8 cellular contexts compared by ENCODE assay signal in the genomic region with DNA sequence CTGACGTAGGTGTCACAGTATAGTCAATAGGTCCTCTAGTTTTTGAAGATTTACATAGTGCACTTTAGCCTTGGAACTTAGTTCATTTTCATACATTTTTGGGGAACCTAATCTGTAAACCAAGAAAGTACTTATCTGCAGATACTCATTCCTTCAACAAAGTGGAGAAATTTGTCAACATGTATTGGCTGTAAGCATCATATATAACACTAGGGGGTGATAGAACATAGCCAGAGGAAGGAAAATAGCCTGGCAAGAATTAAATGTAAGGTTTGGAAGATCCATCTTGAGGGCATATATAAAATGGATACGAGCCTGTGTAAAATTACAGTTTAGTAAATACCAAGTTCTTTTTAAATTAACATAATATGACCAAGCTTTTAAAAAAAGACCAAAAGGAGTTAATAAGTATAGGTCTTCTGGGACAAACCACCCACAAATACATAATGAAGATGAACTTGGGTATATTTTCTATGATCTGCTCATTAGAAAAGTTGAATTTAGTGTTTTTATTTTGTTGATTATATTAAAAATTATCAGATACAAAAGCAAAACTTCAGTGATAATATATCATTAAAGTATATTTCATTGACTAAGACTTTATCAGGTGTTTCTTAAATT. TPM values are rescaled to one million over a fixed set of nuclear protein-coding genes. Genes with fewer than 3 reads are reported as not detected.
A peak's percentile ranks its signal among the peaks of the same experiment; 100 is the strongest.
DNase-seq lines count a peak whose midpoint lies in the region; ATAC-seq and TF ChIP-seq lines count a peak whose summit lies in the region.

No MANE protein-coding gene starts in this region.

- POLR2A ChIA-PET in BJ (lab: Charles Lee) (interaction anchor here (0.6 kb wide), 1 partner anchor 127 kb away, joined by 3 read pairs; no protein-coding TSS in a partner anchor), HEK293T (lab: Yijun Ruan, JAX) (no interaction called here)

- no peaks in the 10 kb centered on the region for H3K4me1 ChIP-seq in mesendoderm (ENCODE audit: control insufficient read depth, low read depth, low read length)

- H3K27me3 ChIP-seq in BJ (ENCODE audit: control insufficient read depth, insufficient read depth, low read length), result no peaks in the 10 kb centered on the region
- H3K27me3 ChIP-seq in mesendoderm (ENCODE audit: insufficient read depth, low read length, poor library complexity), result no peaks in the 10 kb centered on the region

- H3K56ac ChIP-seq in mesendoderm (ENCODE audit: low read length), result no peak overlapping the region

- H3K18ac ChIP-seq in mesendoderm (ENCODE audit: low read length), result no peak overlapping the region

- H2AK5ac ChIP-seq in mesendoderm (ENCODE audit: low read length), result no peak overlapping the region

- CTCF ChIA-PET in BJ (lab: Yijun Ruan, JAX), result interaction anchor here (0.6 to 14.4 kb wide), 16 partner anchors 9 to 1049 kb away, joined by 3 to 531 read pairs (median 4); a partner anchor contains a TSS
- CTCF ChIA-PET in HEK293T (lab: Yijun Ruan, JAX), result interaction anchor here (0.8 to 1.4 kb wide), 5 partner anchors 11 to 150 kb away, joined by 3 to 8 read pairs (median 3); no protein-coding TSS in a partner anchor

- no peak overlapping the region for H2BK120ac ChIP-seq in mesendoderm (ENCODE audit: low read depth, low read length)

- H3K23ac ChIP-seq in mesendoderm (ENCODE audit: low read length), result no peak overlapping the region

- no peak overlapping the region for H4K8ac ChIP-seq in mesendoderm (ENCODE audit: low read depth, low read length)

- no peak overlapping the region for H3K9ac ChIP-seq in mesendoderm (ENCODE audit: low read length)

- H3K36me3 ChIP-seq in BJ (ENCODE audit: control insufficient read depth, insufficient read depth, low read length), result no peaks in the 10 kb centered on the region
- H3K36me3 ChIP-seq in mesendoderm (ENCODE audit: control insufficient read depth, insufficient read depth, low read length), result no peaks in the 10 kb centered on the region

- H3K36me3 Mint-ChIP-seq in chondrocyte (ENCODE audit: low read depth), result peaks cover 3% of the 10 kb centered on the region

- H3K4me1 Mint-ChIP-seq in chondrocyte (ENCODE audit: low read depth), result peaks cover 22% of the 10 kb centered on the region

- no peak for ATAC-seq in HG02642 (IDR thresholded peaks at IDR 0.05; ENCODE audit: poor library complexity, unreplicated experiment)
- no peak for ATAC-seq in HG03135 (IDR thresholded peaks at IDR 0.05; ENCODE audit: unreplicated experiment)

- no peak overlapping the region for H2BK15ac ChIP-seq in mesendoderm (replicated peaks; ENCODE audit: low read depth)

- no peak overlapping the region for H3K4me2 ChIP-seq in mesendoderm (ENCODE audit: low read length)

- no peaks in the 10 kb centered on the region for H3K9me3 Mint-ChIP-seq in chondrocyte (ENCODE audit: low read depth)

- H3K4ac ChIP-seq in mesendoderm (ENCODE audit: low read depth, low read length), result no peak overlapping the region

- H2BK5ac ChIP-seq in mesendoderm (ENCODE audit: low read length), result no peak overlapping the region

- no CpG with 5 or more reads among the region's 2 CpGs for whole genome bisulfite sequencing in mesendoderm (ENCODE audit: extremely low coverage, insufficient coverage, low lambda C conversion rate)

- H3K79me2 ChIP-seq in mesendoderm (ENCODE audit: control insufficient read depth, insufficient read depth, low read length), result no peaks in the 10 kb centered on the region

- DNase-seq in BJ (ENCODE audit: low read depth) (no peak), HEK293T (ENCODE audit: extremely low spot score) (peak; percentile 48), NCI-H748 (lab: John Stamatoyannopoulos, UW; ENCODE audit: unreplicated experiment) (peak; percentile 53), chondrocyte (ENCODE audit: low spot score) (no peak), mesendoderm (peak; percentile 54), islet precursor cell (no peak)

- no peak overlapping the region for H4K5ac ChIP-seq in mesendoderm (ENCODE audit: low read length)

- H3K27me3 Mint-ChIP-seq in chondrocyte (ENCODE audit: low read depth), result no peaks in the 10 kb centered on the region

- no peak overlapping the region for H3K4me3 Mint-ChIP-seq in chondrocyte (ENCODE audit: unreplicated experiment)

- no peak overlapping the region for H3K4me3 ChIP-seq in BJ (ENCODE audit: low read depth, low read length)
- H3K4me3 ChIP-seq in mesendoderm (ENCODE audit: low read length), result no peak overlapping the region

- TF ChIP-seq CTCF in BJ (IDR thresholded peaks at IDR 0.05; ENCODE audit: insufficient read depth, low read depth, low read length) (peak; percentile 70), chondrocyte (IDR thresholded peaks at IDR 0.05) (peak; percentile 93)

- no peak overlapping the region for H3K27ac Mint-ChIP-seq in chondrocyte (ENCODE audit: unreplicated experiment)

- H3K27ac ChIP-seq in mesendoderm (ENCODE audit: low read depth, low read length), result no peak overlapping the region

- H3K79me1 ChIP-seq in mesendoderm (ENCODE audit: low read length), result no peaks in the 10 kb centered on the region

TF ChIP-seq in HEK293T, 16 proteins besides CTCF, POLR2A, EP300 and RAD21:
- TF ChIP-seq FOXM1 (IDR thresholded peaks at IDR 0.05; ENCODE audit: borderline replicate concordance), result no peak
- peak; percentile 60; the same call in 1 of the 2 replicates for TF ChIP-seq FOXK2 (IDR thresholded peaks at IDR 0.05)

RNA-seq across cellular contexts. Expression of a gene that starts 18.2 kb away (rescaled TPM):
- 4,924 and 5,113 TPM in 2 replicates for polyA plus RNA-seq in BJ (2011; rRNA removed)
- 586 and 746 TPM in 2 replicates for polyA minus RNA-seq in BJ (2011; rRNA and poly(A)+ RNA removed)
- 2,015 to 2,317 TPM (median 2,049 TPM) in 3 replicates for total RNA-seq in chondrocyte
- 10,990 TPM for polyA plus RNA-seq in mesendoderm (2013, experiment 1 of 2)
- 10,919 TPM for polyA plus RNA-seq in mesendoderm (2013, experiment 2 of 2)

Comparison
In these comparisons a context has a peak if more than half of its experiments do, and no peak if none do; other contexts are left out.
1. DNase-seq: peak in HEK293T (single experiment), NCI-H748 (single experiment) and mesendoderm (single experiment); none in BJ (single experiment), chondrocyte (single experiment) and islet precursor cell (single experiment).